In genomic region chr15:76260246-76260938, GRCh38 we compare ENCODE assay signal across 25 cellular contexts. TPM values are rescaled to one million over a fixed set of nuclear protein-coding genes. Genes with fewer than 3 reads are reported as not detected.
DNase-seq lines count a peak whose midpoint lies in the region; ATAC-seq, FAIRE-seq and TF ChIP-seq lines count a peak whose summit lies in the region.
"Had no signal": no experiment of that assay in that cellular context is flagged by ENCODE, and none has a peak within 500 bp of the region (broad histone marks: within the 10 kb centered on the region; RNA-seq: fewer than 3 reads in every experiment).

No MANE protein-coding gene starts in this region.

- FAIRE-seq in bronchial epithelial cell (lab: Jason Lieb, UNC) = peak; percentile 85
- FAIRE-seq: A549, D721Med, GM12891, GM18507, H54 had no signal

- 87 to 93% methylated on average over 3 to 11 of the region's 12 CpGs for WGBS in upper lobe of left lung, 2 donors

- H3K27me3 ChIP-seq in bronchial epithelial cell (ENCODE audit: control insufficient read depth, insufficient read depth, low read length) (no peaks in the 10 kb centered on the region), upper lobe of left lung (no peaks in the 10 kb centered on the region)
- H3K27me3 ChIP-seq: BE2C; BLaER1 treated with 17β-estradiol and CSF1 and Interleukin-3, amounts not matched to agents 10 nM and 100 nM had no signal

- TF ChIP-seq POLR2A in upper lobe of left lung (IDR thresholded peaks at IDR 0.05) = no peak

- DNase-seq in bronchial epithelial cell (ENCODE audit: low read depth) (no peak), left lobe of liver (ENCODE audit: low spot score) (no peak), upper lobe of left lung (peak in 1 of 2 donors; percentile 33), GM10266 (ENCODE audit: extremely low spot score) (no peak), NCI-H2107 treated with DMSO at 0.1 percent for 48 hours (lab: John Stamatoyannopoulos, UW; ENCODE audit: unreplicated experiment) (no peak), NOMO-1 treated with dmso at 0.1 percent for 144 hours (lab: John Stamatoyannopoulos, UW; ENCODE audit: unreplicated experiment) (no peak)
- DNase-seq: 8988T; ACHN; AML-193; BE2C; CD4-positive, alpha-beta T cell; CD8-positive, alpha-beta memory T cell; DMS 273 treated with DMSO at 0.1 percent for 48 hours; DMS79; EL; GDM1; GOT3; HFFc6 had no signal

- no peak overlapping the region for H3K27ac ChIP-seq in upper lobe of left lung
- H3K27ac ChIP-seq: A549; BLaER1 treated with 17β-estradiol and CSF1 and Interleukin-3, amounts not matched to agents 10 nM and 100 nM had no signal

- no peaks in the 10 kb centered on the region for H3K4me1 ChIP-seq in upper lobe of left lung
- H3K4me1 ChIP-seq: A549; BE2C; BLaER1 treated with 17β-estradiol and CSF1 and Interleukin-3, amounts not matched to agents 10 nM and 100 nM had no signal

- ATAC-seq in left lobe of liver (peak; percentile 14), upper lobe of left lung (ENCODE audit: low FRiP score in 2 of 2) (peak; percentile 35 to 76)

- no peak overlapping the region for H3K4me3 ChIP-seq in bronchial epithelial cell (ENCODE audit: low read depth, low read length)
- no peak overlapping the region for H3K4me3 ChIP-seq in upper lobe of left lung
- H3K4me3 ChIP-seq: A549; BLaER1 treated with 17β-estradiol and CSF1 and Interleukin-3, amounts not matched to agents 10 nM and 100 nM; HAP-1 had no signal

- TF ChIP-seq CTCF in bronchial epithelial cell (IDR thresholded peaks at IDR 0.05; ENCODE audit: insufficient read depth, low read length, severe bottlenecking) = no peak
- TF ChIP-seq CTCF in upper lobe of left lung (IDR thresholded peaks at IDR 0.05) = no peak
- no peak for TF ChIP-seq CTCF in GM10266 (IDR thresholded peaks at IDR 0.05; ENCODE audit: control insufficient read depth, insufficient read depth, low read depth, missing control alignments)

- peaks cover 0 to 23% (median 17%) of the 10 kb centered on the region in 4 donors for H3K9me3 ChIP-seq in upper lobe of left lung
- H3K9me3 ChIP-seq: A549, BE2C, HAP-1 had no signal

- H3K36me3 ChIP-seq in bronchial epithelial cell (ENCODE audit: control insufficient read depth, insufficient read depth, low read length) (peaks cover 20% of the 10 kb centered on the region), upper lobe of left lung (peaks cover 8 to 64% (median 47%) of the 10 kb centered on the region in 4 donors)

- TF ChIP-seq EP300 in upper lobe of left lung (IDR thresholded peaks at IDR 0.05) = no peak

RNA-seq across cellular contexts. Expression of gene ETFA, which starts 50.9 kb away (rescaled TPM):
- total RNA-seq in bronchial epithelial cell = 144 and 223 TPM in 2 replicates
- 291 TPM for total RNA-seq in left lobe of liver
- 10 to 100 TPM; 31.6 to 82.9 (median 68.7) TPM for total RNA-seq in upper lobe of left lung
